In genomic region chr15:48976444-48977088, GRCh38 we compare ENCODE assay signal across 8 cellular contexts. TPM values are rescaled to one million over a fixed set of nuclear protein-coding genes. Genes with fewer than 3 reads are reported as not detected.
DNase-seq lines count a peak whose midpoint lies in the region; ATAC-seq and TF ChIP-seq lines count a peak whose summit lies in the region.

No MANE protein-coding gene starts in this region.

- H3K27me3 ChIP-seq in suprapubic skin, result no peaks in the 10 kb centered on the region
- no peaks in the 10 kb centered on the region for H3K27me3 ChIP-seq in transverse colon

- TF ChIP-seq POLR2A in suprapubic skin (IDR thresholded peaks at IDR 0.05), result no peak
- TF ChIP-seq POLR2A in transverse colon (IDR thresholded peaks at IDR 0.05), result no peak

- 86% methylated on average over 17 of the region's 17 CpGs for WGBS in suprapubic skin
- 94 to 100% methylated on average over 1 to 17 of the region's 17 CpGs for WGBS in transverse colon (ENCODE audit: low coverage in 1 of 2), 2 donors

- TF ChIP-seq CTCF in suprapubic skin (IDR thresholded peaks at IDR 0.05) (no peak), transverse colon (IDR thresholded peaks at IDR 0.05) (no peak)

- peaks cover 9% of the 10 kb centered on the region for H3K4me1 Mint-ChIP-seq in activated T-cell treated with anti-CD3 and anti-CD28 coated beads, Interleukin-2, amount 50 U/mL, for 24 hours (ENCODE audit: low read depth)
- H3K4me1 Mint-ChIP-seq in activated naive CD8-positive, alpha-beta T cell treated with anti-CD3 and anti-CD28 coated beads, Interleukin-2, amount 10 ng/mL, durations not matched to agents 7 days and 5 days, result peaks cover 7% of the 10 kb centered on the region

- peak overlapping the region; percentile 51 for H3K4me3 ChIP-seq in suprapubic skin
- peak overlapping the region in 1 of 4 donors; percentile 48 for H3K4me3 ChIP-seq in transverse colon

- peaks cover 41% of the 10 kb centered on the region for H3K27me3 Mint-ChIP-seq in activated T-cell treated with anti-CD3 and anti-CD28 coated beads, Interleukin-2, amount 50 U/mL, for 24 hours
- H3K27me3 Mint-ChIP-seq in activated naive CD8-positive, alpha-beta T cell treated with anti-CD3 and anti-CD28 coated beads, Interleukin-2, amount 10 ng/mL, durations not matched to agents 7 days and 5 days, result peaks cover 14% of the 10 kb centered on the region

- H3K9me3 Mint-ChIP-seq in activated T-cell treated with anti-CD3 and anti-CD28 coated beads, Interleukin-2, amount 50 U/mL, for 24 hours, result no peaks in the 10 kb centered on the region
- H3K9me3 Mint-ChIP-seq in activated naive CD8-positive, alpha-beta T cell treated with anti-CD3 and anti-CD28 coated beads, Interleukin-2, amount 10 ng/mL, durations not matched to agents 7 days and 5 days, result no peaks in the 10 kb centered on the region

- intact Hi-C loops in transverse colon (cut with DNase I; ENCODE audit: low total_unique reads), result no loop called here

- H3K36me3 ChIP-seq in suprapubic skin (no peaks in the 10 kb centered on the region), transverse colon (no peaks in the 10 kb centered on the region)

- H3K36me3 Mint-ChIP-seq in activated T-cell treated with anti-CD3 and anti-CD28 coated beads, Interleukin-2, amount 50 U/mL, for 24 hours (ENCODE audit: low read depth), result no peaks in the 10 kb centered on the region
- H3K36me3 Mint-ChIP-seq in activated naive CD8-positive, alpha-beta T cell treated with anti-CD3 and anti-CD28 coated beads, Interleukin-2, amount 10 ng/mL, durations not matched to agents 7 days and 5 days, result no peaks in the 10 kb centered on the region

- POLR2A ChIA-PET in activated naive CD8-positive, alpha-beta T cell treated with anti-CD3 and anti-CD28 coated beads, Interleukin-2, amount 10 ng/mL, durations not matched to agents 7 days and 5 days (lab: Charles Lee), result interaction anchor here (1.0 to 2.4 kb wide), 5 partner anchors 11 to 115 kb away, joined by 3 to 24 read pairs (median 8); partner anchors contain the start of genes EID1 and SHC4

- TF ChIP-seq EP300 in suprapubic skin (IDR thresholded peaks at IDR 0.05) (no peak), transverse colon (IDR thresholded peaks at IDR 0.05; ENCODE audit: low read depth) (no peak)

- no peak for ATAC-seq in activated naive CD8-positive, alpha-beta T cell treated with anti-CD3 and anti-CD28 coated beads, Interleukin-2, amount 10 ng/mL, durations not matched to agents 7 days and 5 days (ENCODE audit: low read depth)
- ATAC-seq in left lobe of liver, result peak; percentile 58

- H3K4me3 Mint-ChIP-seq in activated T-cell treated with anti-CD3 and anti-CD28 coated beads, Interleukin-2, amount 50 U/mL, for 24 hours, result peak overlapping the region; percentile 69
- peak overlapping the region; percentile 63 for H3K4me3 Mint-ChIP-seq in activated naive CD8-positive, alpha-beta T cell treated with anti-CD3 and anti-CD28 coated beads, Interleukin-2, amount 10 ng/mL, durations not matched to agents 7 days and 5 days

- in situ Hi-C loops in transverse colon (cut with MboI; ENCODE audit: low pct_ligation_motif_present in 1 of 4, low pct_unique_long_range_greater_than_20kb in 1 of 4, low sequenced_read_pairs in 3 of 4), result no loop called here

- H3K9me3 ChIP-seq in suprapubic skin (no peaks in the 10 kb centered on the region), transverse colon (no peaks in the 10 kb centered on the region)

- H3K27ac Mint-ChIP-seq in activated T-cell treated with anti-CD3 and anti-CD28 coated beads, Interleukin-2, amount 50 U/mL, for 24 hours, result no peak overlapping the region
- no peak overlapping the region for H3K27ac Mint-ChIP-seq in activated naive CD8-positive, alpha-beta T cell treated with anti-CD3 and anti-CD28 coated beads, Interleukin-2, amount 10 ng/mL, durations not matched to agents 7 days and 5 days

- H3K4me1 ChIP-seq in suprapubic skin (peaks cover 14% of the 10 kb centered on the region), transverse colon (peaks cover 0 to 10% (median 5%) of the 10 kb centered on the region in 4 donors)

- H3K27ac ChIP-seq in suprapubic skin, result peak overlapping the region; percentile 55
- H3K27ac ChIP-seq in transverse colon, result peak overlapping the region in 2 of 4 donors; percentile 60 to 70

- no peak for DNase-seq in activated T-cell treated with anti-CD3 and anti-CD28 coated beads, Interleukin-2, amount 50 U/mL, for 24 hours
- DNase-seq in activated T-cell treated with anti-CD3 and anti-CD28 coated beads, Interleukin-2, amount 50 U/mL, for 48 hours, result no peak
- DNase-seq in activated naive CD8-positive, alpha-beta T cell treated with anti-CD3 and anti-CD28 coated beads, Interleukin-2, amount 10 ng/mL, durations not matched to agents 7 days and 5 days, result no peak
- no peak for DNase-seq in left lobe of liver (ENCODE audit: low spot score)
- no peak for DNase-seq in suprapubic skin (ENCODE audit: low spot score in 2 of 2)
- no peak for DNase-seq in putamen (ENCODE audit: low spot score)
- DNase-seq in NCI-H1930 (lab: John Stamatoyannopoulos, UW), result no peak
- DNase-seq in transverse colon, result no peak

RNA-seq across cellular contexts. Expression of gene SHC4, which starts 12.8 kb away (rescaled TPM):
- under 1 TPM; 0.23 to 0.47 TPM for total RNA-seq in activated naive CD8-positive, alpha-beta T cell treated with anti-CD3 and anti-CD28 coated beads, Interleukin-2, amount 10 ng/mL, durations not matched to agents 7 days and 5 days
- total RNA-seq in left lobe of liver (0.15 TPM), suprapubic skin (1 to 10 TPM; 1.4 to 2.5 (median 1.6) TPM), transverse colon (under 1 TPM in 2 of 4 donors, not detected in 2; 0.48 to 0.96 TPM)
